In genomic region chr9:93812410-93812668, GRCh38 we compare ENCODE assay signal across 12 cellular contexts.
DNase-seq lines count a peak whose midpoint lies in the region; ATAC-seq and TF ChIP-seq lines count a peak whose summit lies in the region.
"Had no signal": no experiment of that assay in that cellular context is flagged by ENCODE, and none has a peak within 500 bp of the region (broad histone marks: within the 10 kb centered on the region; RNA-seq: fewer than 3 reads in every experiment).

No MANE protein-coding gene starts in this region.

- DNase-seq in NCI-H510A treated with DMSO at 0.1 percent for 48 hours (lab: John Stamatoyannopoulos, UW) (peak; percentile 61), NCI-H510A (lab: John Stamatoyannopoulos, UW) (no peak), GM10248 (ENCODE audit: extremely low spot score) (peak; percentile 10), H7 (peak; percentile 10), esophagus muscularis mucosa (ENCODE audit: extremely low spot score) (peak; percentile 72), body of pancreas (no peak), NCI-H2081 (lab: John Stamatoyannopoulos, UW) (no peak)
- no peak for DNase-seq in activated CD4-positive, CD25-positive, alpha-beta regulatory T cell treated with anti-CD3 and anti-CD28 coated beads, Interleukin-2, amount 50 U/mL, for 72 hours
- DNase-seq: ACHN, Calu3, DMS79 had no signal

- H3K36me3 ChIP-seq in H7 (replicated peaks; ENCODE audit: control insufficient read depth, insufficient read depth, low read length) (no peaks in the 10 kb centered on the region), esophagus muscularis mucosa (no peaks in the 10 kb centered on the region), body of pancreas (replicated peaks in 1 of 2; ENCODE audit: insufficient read depth in 1 of 2, low read depth in 2 of 2) (no peaks in the 10 kb centered on the region)
- H3K36me3 ChIP-seq: BLaER1 treated with 17β-estradiol and CSF1 and Interleukin-3, amounts not matched to agents 10 nM and 100 nM had no signal

- no peak for TF ChIP-seq EP300 in esophagus muscularis mucosa (IDR thresholded peaks at IDR 0.05)

- intact Hi-C loops in esophagus muscularis mucosa (cut with DNase I): no loop called here
- intact Hi-C loops in body of pancreas (cut with DNase I): no loop called here

- WGBS in esophagus muscularis mucosa: 88% methylated on average over 1 of the region's 1 CpG
- 100% methylated on average over 1 of the region's 1 CpG; no CpG with 5 or more reads in 1 of the 2 donors for WGBS in body of pancreas, 2 donors

- H3K9me3 ChIP-seq in esophagus muscularis mucosa (peaks cover 0 to 6% (median 0%) of the 10 kb centered on the region in 4 donors), body of pancreas (no peaks in the 10 kb centered on the region)
- H3K9me3 ChIP-seq: BLaER1 treated with 17β-estradiol and CSF1 and Interleukin-3, amounts not matched to agents 10 nM and 100 nM had no signal

- H3K4me3 ChIP-seq in H7 (ENCODE audit: insufficient read depth, low read depth, low read length): no peak overlapping the region
- H3K4me3 ChIP-seq in esophagus muscularis mucosa: no peak overlapping the region
- no peak overlapping the region for H3K4me3 ChIP-seq in body of pancreas
- H3K4me3 ChIP-seq: BLaER1 treated with 17β-estradiol and CSF1 and Interleukin-3, amounts not matched to agents 10 nM and 100 nM had no signal

- no peak for TF ChIP-seq CTCF in GM10248 (IDR thresholded peaks at IDR 0.05; ENCODE audit: control extremely low read depth, extremely low read depth, low read depth, missing control alignments)
- no peak for TF ChIP-seq CTCF in esophagus muscularis mucosa (IDR thresholded peaks at IDR 0.05)
- no peak for TF ChIP-seq CTCF in body of pancreas (IDR thresholded peaks at IDR 0.05)

- CTCF ChIA-PET in GM10248 (lab: Yijun Ruan, JAX): no interaction called here

- H3K27me3 ChIP-seq in H7 (ENCODE audit: control insufficient read depth, insufficient read depth, low read length): no peaks in the 10 kb centered on the region
- peaks cover 0 to 63% (median 0%) of the 10 kb centered on the region in 4 donors for H3K27me3 ChIP-seq in esophagus muscularis mucosa
- no peaks in the 10 kb centered on the region for H3K27me3 ChIP-seq in body of pancreas
- H3K27me3 ChIP-seq: BLaER1 treated with 17β-estradiol and CSF1 and Interleukin-3, amounts not matched to agents 10 nM and 100 nM had no signal

- TF ChIP-seq POLR2A in esophagus muscularis mucosa (IDR thresholded peaks at IDR 0.05; ENCODE audit: low read depth) (no peak), body of pancreas (IDR thresholded peaks at IDR 0.05) (no peak)

- no peak for ATAC-seq in body of pancreas

- H3K27ac ChIP-seq in esophagus muscularis mucosa (replicated peaks in 1 of 4) (no peak overlapping the region), body of pancreas (no peak overlapping the region)
- H3K27ac ChIP-seq: BLaER1 treated with 17β-estradiol and CSF1 and Interleukin-3, amounts not matched to agents 10 nM and 100 nM had no signal

- H3K4me1 ChIP-seq in esophagus muscularis mucosa (no peaks in the 10 kb centered on the region), body of pancreas (no peaks in the 10 kb centered on the region)
- H3K4me1 ChIP-seq: BLaER1 treated with 17β-estradiol and CSF1 and Interleukin-3, amounts not matched to agents 10 nM and 100 nM had no signal

- POLR2A ChIA-PET in GM10248 (lab: Yijun Ruan, JAX): no interaction called here

Comparison
In these comparisons a context has a peak if more than half of its experiments do, and no peak if none do; other contexts are left out.
1. DNase-seq: peak in NCI-H510A treated with DMSO at 0.1 percent for 48 hours (single experiment), GM10248 (single experiment), H7 (single experiment) and esophagus muscularis mucosa (single experiment); none in NCI-H510A (single experiment), activated CD4-positive, CD25-positive, alpha-beta regulatory T cell treated with anti-CD3 and anti-CD28 coated beads, Interleukin-2, amount 50 U/mL, for 72 hours (single experiment), body of pancreas (0 of 4) and NCI-H2081 (0 of 2).